In genomic region chr7:75961194-75961593, GRCh38 we compare ENCODE assay signal across 16 cellular contexts. TPM values are rescaled to one million over a fixed set of nuclear protein-coding genes. Genes with fewer than 3 reads are reported as not detected.
DNase-seq lines count a peak whose midpoint lies in the region; ATAC-seq, FAIRE-seq and TF ChIP-seq lines count a peak whose summit lies in the region.
"Had no signal": no experiment of that assay in that cellular context is flagged by ENCODE, and none has a peak within 500 bp of the region (broad histone marks: within the 10 kb centered on the region; RNA-seq: fewer than 3 reads in every experiment).

No MANE protein-coding gene starts in this region.

- intact Hi-C loops in activated naive CD4-positive, alpha-beta T cell treated with anti-CD3 and anti-CD28 coated beads for 36 hours (cut with micrococcal nuclease), result no loop called here
- intact Hi-C loops in Calu3 (cut with micrococcal nuclease; ENCODE audit: unreplicated experiment), result no loop called here

- H3K4me3 ChIP-seq in A549 (no peak overlapping the region), H7 (ENCODE audit: insufficient read depth, low read depth, low read length) (no peak overlapping the region), WERI-Rb-1 (ENCODE audit: low read depth, low read length) (no peak overlapping the region), kidney epithelial cell (ENCODE audit: low read depth, low read length) (no peak overlapping the region)

- H3K9me3 ChIP-seq in A549 (no peaks in the 10 kb centered on the region), WERI-Rb-1 (ENCODE audit: severe bottlenecking) (no peaks in the 10 kb centered on the region)

- ATAC-seq in A549, result peak; percentile 48 to 55; a peak in 3 of 6 replicates
- ATAC-seq: activated CD8-positive, alpha-beta T cell treated with anti-CD3 and anti-CD28 coated beads, Interleukin-2, amount 10 ng/mL, durations not matched to agents 7 days and 5 days had no signal

- no TSS peak for BruUV-seq in Calu3 (replicated peaks; lab: Mats Ljungman, UMichigan)

- CTCF ChIA-PET in A549 (lab: Yijun Ruan, JAX), result interaction anchor here (0.7 to 1.4 kb wide), 4 partner anchors 10 to 94 kb away, joined by 3 to 6 read pairs (median 4); partner anchors contain the start of gene POR
- CTCF ChIA-PET in activated naive CD4-positive, alpha-beta T cell treated with anti-CD3 and anti-CD28 coated beads for 36 hours (lab: Charles Lee), result no interaction called here
- CTCF ChIA-PET in Calu3 (lab: Charles Lee), result interaction anchor here (0.7 to 1.0 kb wide), 2 partner anchors 9 to 19 kb away, joined by 3 to 4 read pairs; no protein-coding TSS in a partner anchor

- no peak overlapping the region for H3K27ac Mint-ChIP-seq in activated naive CD4-positive, alpha-beta T cell treated with anti-CD3 and anti-CD28 coated beads for 36 hours
- no peak overlapping the region for H3K27ac Mint-ChIP-seq in Calu3 (ENCODE audit: unreplicated experiment)
- H3K27ac Mint-ChIP-seq: activated CD8-positive, alpha-beta T cell treated with anti-CD3 and anti-CD28 coated beads, Interleukin-2, amount 10 ng/mL, durations not matched to agents 7 days and 5 days had no signal

- H3K27me3 ChIP-seq in H7 (ENCODE audit: control insufficient read depth, insufficient read depth, low read length), result no peaks in the 10 kb centered on the region
- H3K27me3 ChIP-seq in WERI-Rb-1 (ENCODE audit: insufficient read depth, low read depth, severe bottlenecking), result no peaks in the 10 kb centered on the region
- H3K27me3 ChIP-seq in kidney epithelial cell (ENCODE audit: control insufficient read depth, insufficient read depth, low read length), result no peaks in the 10 kb centered on the region

- no peak for DNase-seq in A549 (ENCODE audit: low read depth in 1 of 2, low spot score in 1 of 2)
- peak; percentile 83 for DNase-seq in H7
- no peak for DNase-seq in WERI-Rb-1
- no peak for DNase-seq in kidney epithelial cell (ENCODE audit: low read depth)
- DNase-seq in Ammon's horn (ENCODE audit: low spot score), result no peak
- no peak for DNase-seq in activated naive CD4-positive, alpha-beta T cell treated with anti-CD3 and anti-CD28 coated beads for 36 hours
- no peak for DNase-seq in Calu3
- DNase-seq in NCI-H774 (lab: John Stamatoyannopoulos, UW), result no peak
- DNase-seq: activated CD8-positive, alpha-beta T cell treated with anti-CD3 and anti-CD28 coated beads, Interleukin-2, amount 10 ng/mL, durations not matched to agents 7 days and 5 days; activated effector memory CD4-positive, alpha-beta T cell treated with Interleukin-2 at 50 U/mL for 16 hours; NCI-H187 treated with DMSO at 0.1 percent for 48 hours; NCI-H748 treated with DMSO at 0.1 percent for 48 hours; occipital lobe had no signal

- H3K9me3 Mint-ChIP-seq in activated naive CD4-positive, alpha-beta T cell treated with anti-CD3 and anti-CD28 coated beads for 36 hours, result no peaks in the 10 kb centered on the region
- no peaks in the 10 kb centered on the region for H3K9me3 Mint-ChIP-seq in Calu3 (ENCODE audit: low read depth, unreplicated experiment)
- H3K9me3 Mint-ChIP-seq: brain had no signal

- H3K4me2 ChIP-seq in A549, result no peak overlapping the region

- H3K27me3 Mint-ChIP-seq in activated naive CD4-positive, alpha-beta T cell treated with anti-CD3 and anti-CD28 coated beads for 36 hours (ENCODE audit: low read depth), result no peaks in the 10 kb centered on the region
- no peaks in the 10 kb centered on the region for H3K27me3 Mint-ChIP-seq in Calu3 (ENCODE audit: unreplicated experiment)
- H3K27me3 Mint-ChIP-seq: brain had no signal

- no peaks in the 10 kb centered on the region for H3K4me1 Mint-ChIP-seq in activated naive CD4-positive, alpha-beta T cell treated with anti-CD3 and anti-CD28 coated beads for 36 hours (ENCODE audit: low read depth)
- H3K4me1 Mint-ChIP-seq in Calu3 (ENCODE audit: low read depth, unreplicated experiment), result peaks cover 19% of the 10 kb centered on the region

- TF ChIP-seq EP300 in A549 (IDR thresholded peaks at IDR 0.05), result no peak

- H3K36me3 Mint-ChIP-seq in activated naive CD4-positive, alpha-beta T cell treated with anti-CD3 and anti-CD28 coated beads for 36 hours (ENCODE audit: low read depth), result no peaks in the 10 kb centered on the region
- H3K36me3 Mint-ChIP-seq in Calu3 (ENCODE audit: insufficient read depth, unreplicated experiment), result peaks cover 17% of the 10 kb centered on the region

- H3K36me3 ChIP-seq in H7 (replicated peaks; ENCODE audit: control insufficient read depth, insufficient read depth, low read length) (peaks cover 11% of the 10 kb centered on the region), WERI-Rb-1 (peaks cover 16% of the 10 kb centered on the region), kidney epithelial cell (ENCODE audit: control insufficient read depth, insufficient read depth, low read length) (peaks cover 1% of the 10 kb centered on the region)

- TF ChIP-seq POLR2A in A549 (IDR thresholded peaks at IDR 0.05; ENCODE audit: low read length), result no peak

- 88% methylated on average over 6 of the region's 6 CpGs for WGBS in A549 (ENCODE audit: missing lambda C conversion rate)

- H3K27ac ChIP-seq in A549, result no peak overlapping the region
- H3K27ac ChIP-seq in WERI-Rb-1, result no peak overlapping the region

- POLR2A ChIA-PET in A549 (lab: Yijun Ruan, JAX), result no interaction called here

- FAIRE-seq in A549 (lab: Jason Lieb, UNC), result no peak
- FAIRE-seq: frontal cortex, TTC549 had no signal

- TF ChIP-seq CTCF in A549 (IDR thresholded peaks at IDR 0.05) (no peak; the same call in 2 of the 3 replicates), WERI-Rb-1 (IDR thresholded peaks at IDR 0.05; ENCODE audit: low read depth, low read length) (peak; percentile 60), kidney epithelial cell (IDR thresholded peaks at IDR 0.05; ENCODE audit: insufficient read depth, low read length, poor library complexity, severe bottlenecking) (peak; percentile 25), Calu3 (IDR thresholded peaks at IDR 0.05; ENCODE audit: unreplicated experiment) (no peak)

- peak in 1 of 2 experiments; percentile 36; a peak in 1 of 5 replicates for TF ChIP-seq RAD21 in A549 (conservative IDR thresholded peaks at IDR 0.05 in 1 of 2, IDR thresholded peaks at IDR 0.05 in 1 of 2)

- no peak overlapping the region for H3K4me3 Mint-ChIP-seq in activated naive CD4-positive, alpha-beta T cell treated with anti-CD3 and anti-CD28 coated beads for 36 hours
- no peak overlapping the region for H3K4me3 Mint-ChIP-seq in Calu3 (ENCODE audit: low read depth, unreplicated experiment)
- H3K4me3 Mint-ChIP-seq: activated CD8-positive, alpha-beta T cell treated with anti-CD3 and anti-CD28 coated beads, Interleukin-2, amount 10 ng/mL, durations not matched to agents 7 days and 5 days; brain had no signal

- peaks cover 33% of the 10 kb centered on the region for H3K4me1 ChIP-seq in A549

TF ChIP-seq in A549, 52 proteins besides CTCF, POLR2A, EP300 and RAD21:
- TF ChIP-seq CEBPB (IDR thresholded peaks at IDR 0.05) (no peak), CBX8 (IDR thresholded peaks at IDR 0.05) (no peak), TFCP2L1 (CRISPR knock-in tag; IDR thresholded peaks at IDR 0.05) (no peak), MAFK (IDR thresholded peaks at IDR 0.05; ENCODE audit: partially characterized antibody) (no peak), POLR2AphosphoS2 (conservative IDR thresholded peaks at IDR 0.05; ENCODE audit: low read length) (no peak)
TF ChIP-seq in A549: peak in this region for 0.

RNA-seq across cellular contexts. Expression of gene TMEM120A, which starts 33.2 kb away (rescaled TPM):
- polyA plus RNA-seq in A549 (2011; rRNA removed), result 53.8 and 77.6 TPM in 2 replicates
- 44.0 and 69.1 TPM in 2 replicates for polyA plus RNA-seq in A549 (2012; cell fraction: cytosol; rRNA removed)
- polyA plus RNA-seq in A549 (2012; cell fraction: nucleus; rRNA removed), result 86.4 and 96.6 TPM in 2 replicates
- 35.1 to 48.0 TPM (median 46.0 TPM) in 3 replicates for polyA plus RNA-seq in A549 (2017; fragmentation: RNase III; extraction: RNeasy Plus Mini Kit Qiagen cat#74134 plus additional on column Dnase treatment)
- 66.9 and 80.3 TPM in 2 replicates for polyA minus RNA-seq in A549 (2011; rRNA and poly(A)+ RNA removed)
- 11.0 and 12.8 TPM in 2 replicates for total RNA-seq in H7 (2014; rRNA removed; shearing (Covaris generic))
- 17.4 and 24.2 TPM in 2 replicates for total RNA-seq in kidney epithelial cell
- 10 to 100 TPM; 17.0 to 22.4 TPM for total RNA-seq in activated naive CD4-positive, alpha-beta T cell treated with anti-CD3 and anti-CD28 coated beads for 36 hours
- total RNA-seq in Calu3 (2022), result 19.3 and 30.8 TPM in 2 replicates

RNA-seq across cellular contexts. Expression of gene POR, which starts 46.2 kb away (rescaled TPM):
- polyA plus RNA-seq in A549 (2011; rRNA removed) (69.6 and 71.1 TPM in 2 replicates), A549 (2017; fragmentation: RNase III; extraction: RNeasy Plus Mini Kit Qiagen cat#74134 plus additional on column Dnase treatment) (81.3 to 109 TPM (median 103 TPM) in 3 replicates)
- 93.7 and 128 TPM in 2 replicates for polyA plus RNA-seq in A549 (2012; cell fraction: cytosol; rRNA removed)
- polyA plus RNA-seq in A549 (2012; cell fraction: nucleus; rRNA removed), result 328 and 664 TPM in 2 replicates
- polyA minus RNA-seq in A549 (2011; rRNA and poly(A)+ RNA removed), result 88.6 and 115 TPM in 2 replicates
- total RNA-seq in H7 (2014; rRNA removed; shearing (Covaris generic)), result 120 and 142 TPM in 2 replicates
- total RNA-seq in kidney epithelial cell (74.0 and 88.0 TPM in 2 replicates), Calu3 (2022) (65.8 and 83.1 TPM in 2 replicates)
- 10 to 100 TPM; 22.9 to 26.0 TPM for total RNA-seq in activated naive CD4-positive, alpha-beta T cell treated with anti-CD3 and anti-CD28 coated beads for 36 hours

Comparison
In these comparisons a context has a peak if more than half of its experiments do, and no peak if none do; other contexts are left out.
1. CTCF ChIP-seq: peak in WERI-Rb-1 (single experiment) and kidney epithelial cell (single experiment); none in A549 (single experiment) and Calu3 (single experiment).